ENCODE assay signal across 1 cellular context in the genomic region with DNA sequence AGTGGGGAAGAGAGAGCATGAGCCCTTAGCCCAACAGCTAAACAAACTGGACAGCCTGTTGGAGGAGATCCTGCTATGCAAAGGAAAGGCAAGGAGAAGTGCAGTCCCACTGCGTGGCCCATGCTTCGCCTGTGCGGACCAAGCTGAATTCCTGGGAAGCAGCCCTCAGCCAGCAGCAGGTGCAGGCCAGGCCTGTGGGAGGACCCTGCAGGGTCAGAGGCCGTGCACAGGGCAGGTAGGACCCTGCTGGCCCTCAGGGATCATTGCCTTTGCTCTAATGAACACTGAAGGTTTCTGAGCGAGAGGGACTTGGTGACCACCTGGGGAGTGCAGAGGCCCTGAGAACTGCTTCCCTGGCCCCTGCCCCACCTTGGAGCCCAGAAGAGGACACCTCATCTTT.
TF ChIP-seq lines count a peak whose summit lies in the region.

No MANE protein-coding gene starts in this region.

TF ChIP-seq in IMR-90, 13 proteins besides CTCF, POLR2A, EP300 and RAD21:
- no peak for TF ChIP-seq RCOR1 (IDR thresholded peaks at IDR 0.05; ENCODE audit: insufficient replicate concordance, low read length)
- no peak for TF ChIP-seq FOS (IDR thresholded peaks at IDR 0.05; ENCODE audit: low read depth, low read length)
- TF ChIP-seq, protein P1, sequence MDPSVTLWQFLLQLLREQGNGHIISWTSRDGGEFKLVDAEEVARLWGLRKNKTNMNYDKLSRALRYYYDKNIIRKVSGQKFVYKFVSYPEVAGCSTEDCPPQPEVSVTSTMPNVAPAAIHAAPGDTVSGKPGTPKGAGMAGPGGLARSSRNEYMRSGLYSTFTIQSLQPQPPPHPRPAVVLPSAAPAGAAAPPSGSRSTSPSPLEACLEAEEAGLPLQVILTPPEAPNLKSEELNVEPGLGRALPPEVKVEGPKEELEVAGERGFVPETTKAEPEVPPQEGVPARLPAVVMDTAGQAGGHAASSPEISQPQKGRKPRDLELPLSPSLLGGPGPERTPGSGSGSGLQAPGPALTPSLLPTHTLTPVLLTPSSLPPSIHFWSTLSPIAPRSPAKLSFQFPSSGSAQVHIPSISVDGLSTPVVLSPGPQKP (IDR thresholded peaks at IDR 0.05; ENCODE audit: borderline replicate concordance, low read depth, low read length) = no peak
- TF ChIP-seq NFE2L2 (IDR thresholded peaks at IDR 0.05; ENCODE audit: low read depth, low read length) = no peak
- TF ChIP-seq CEBPB (IDR thresholded peaks at IDR 0.05; ENCODE audit: low read depth, low read length) = no peak
